ENCODE assay signal across 26 cellular contexts in genomic region chr9:128936171-128936865, GRCh38.
"Had no signal": no experiment of that assay in that cellular context is flagged by ENCODE, and none has a peak within 500 bp of the region (broad histone marks: within the 10 kb centered on the region; RNA-seq: fewer than 3 reads in every experiment).

No MANE protein-coding gene starts in this region.

- H3K9me3 Mint-ChIP-seq: memory B cell; natural killer cell; neural crest cell; stimulated activated naive B cell treated with anti-CD40 and anti-IgM and Interleukin-4, amounts not matched to agents 10 μg/mL and 1 μg/mL and 100 μg/mL, for 72 hours; stimulated activated naive CD8-positive, alpha-beta T cell treated with anti-CD3 and anti-CD28 coated beads, Interleukin-15, Interleukin-2, amounts not matched to agents 100 ng/mL and 50 ng/mL, for 24 hours had no signal

- H3K27me3 Mint-ChIP-seq: memory B cell; stimulated activated naive B cell treated with anti-CD40 and anti-IgM and Interleukin-4, amounts not matched to agents 10 μg/mL and 1 μg/mL and 100 μg/mL, for 72 hours; stimulated activated naive CD8-positive, alpha-beta T cell treated with anti-CD3 and anti-CD28 coated beads, Interleukin-15, Interleukin-2, amounts not matched to agents 100 ng/mL and 50 ng/mL, for 24 hours had no signal

- H3K4me3 ChIP-seq: colonic mucosa, esophagus muscularis mucosa, gastroesophageal sphincter, heart left ventricle, hepatocyte, left lung, lung, psoas muscle, skin epidermis, thoracic aorta, tibial nerve, upper lobe of left lung had no signal

- H3K27ac Mint-ChIP-seq: memory B cell; natural killer cell; stimulated activated naive B cell treated with anti-CD40 and anti-IgM and Interleukin-4, amounts not matched to agents 10 μg/mL and 1 μg/mL and 100 μg/mL, for 72 hours; stimulated activated naive CD8-positive, alpha-beta T cell treated with anti-CD3 and anti-CD28 coated beads, Interleukin-15, Interleukin-2, amounts not matched to agents 100 ng/mL and 50 ng/mL, for 24 hours had no signal

- H3K4me3 Mint-ChIP-seq: memory B cell; natural killer cell; neural crest cell; stimulated activated naive B cell treated with anti-CD40 and anti-IgM and Interleukin-4, amounts not matched to agents 10 μg/mL and 1 μg/mL and 100 μg/mL, for 72 hours; stimulated activated naive CD8-positive, alpha-beta T cell treated with anti-CD3 and anti-CD28 coated beads, Interleukin-15, Interleukin-2, amounts not matched to agents 100 ng/mL and 50 ng/mL, for 24 hours had no signal

- H3K36me3 ChIP-seq: colonic mucosa had no signal

- H3K9me3 ChIP-seq: colonic mucosa, esophagus muscularis mucosa, gastroesophageal sphincter, heart left ventricle, left lung, psoas muscle, thoracic aorta, tibial nerve, upper lobe of left lung had no signal

- H3K4me2 ChIP-seq: hepatocyte had no signal

- FAIRE-seq: endothelial cell of umbilical vein, urothelium cell line had no signal

- H3K27me3 ChIP-seq: colonic mucosa, esophagus muscularis mucosa, foreskin keratinocyte, gastroesophageal sphincter, heart left ventricle, hepatocyte, left lung, tibial nerve, upper lobe of left lung had no signal

- H3K4me1 Mint-ChIP-seq: memory B cell; natural killer cell; stimulated activated naive B cell treated with anti-CD40 and anti-IgM and Interleukin-4, amounts not matched to agents 10 μg/mL and 1 μg/mL and 100 μg/mL, for 72 hours had no signal

- H2AFZ ChIP-seq: hepatocyte had no signal

- H3K4me1 ChIP-seq: colonic mucosa, foreskin keratinocyte, psoas muscle had no signal

- H3K36me3 Mint-ChIP-seq: memory B cell; natural killer cell; stimulated activated naive B cell treated with anti-CD40 and anti-IgM and Interleukin-4, amounts not matched to agents 10 μg/mL and 1 μg/mL and 100 μg/mL, for 72 hours had no signal

- ATAC-seq: foreskin keratinocyte; gastroesophageal sphincter; heart left ventricle; left cardiac atrium; left lung; natural killer cell; psoas muscle; right cardiac atrium; stimulated activated naive B cell treated with anti-CD40 and anti-IgM and Interleukin-4, amounts not matched to agents 10 μg/mL and 1 μg/mL and 100 μg/mL, for 72 hours had no signal

- DNase-seq: colonic mucosa; dermis blood vessel endothelial cell; effector memory CD4-positive, alpha-beta T cell; foreskin keratinocyte; heart left ventricle; left cardiac atrium; natural killer cell; stimulated activated CD4-positive, alpha-beta T cell treated with anti-CD3 and anti-CD28 coated beads, Interleukin-15, amount 100 ng/mL, for 24 hours; stimulated activated CD4-positive, alpha-beta T cell treated with anti-CD3 and anti-CD28 coated beads, Interleukin-2, amount 100 ng/mL, for 48 hours; stimulated activated naive B cell treated with anti-CD40 and anti-IgM and Interleukin-4, amounts not matched to agents 10 μg/mL and 1 μg/mL and 100 μg/mL, for 72 hours; upper lobe of left lung had no signal

- H3K27ac ChIP-seq: colonic mucosa, esophagus muscularis mucosa, foreskin keratinocyte, gastroesophageal sphincter, heart left ventricle, hepatocyte, left lung, psoas muscle, thoracic aorta, tibial nerve, upper lobe of left lung had no signal
